In genomic region chr12:8113117-8113516, GRCh38 we compare ENCODE assay signal across 12 cellular contexts. TPM values are rescaled to one million over a fixed set of nuclear protein-coding genes. Genes with fewer than 3 reads are reported as not detected.
"Had no signal": no experiment of that assay in that cellular context is flagged by ENCODE, and none has a peak within 500 bp of the region (broad histone marks: within the 10 kb centered on the region; RNA-seq: fewer than 3 reads in every experiment).

No MANE protein-coding gene starts in this region.

RNA-seq across cellular contexts. Expression of gene CLEC4A, which starts 10.3 kb away (rescaled TPM):
- total RNA-seq: PC-9, SJSA1 had no signal

RNA-seq across cellular contexts. Expression of gene ZNF705A, which starts 43.7 kb away (rescaled TPM):
- total RNA-seq: OCI-LY7, PC-3, PC-9, Peyer's patch, Right ventricle myocardium inferior, Right ventricle myocardium superior, RPMI7951, SJCRH30, SJSA1, SK-MEL-5, T-cell had no signal
- polyA plus RNA-seq: SK-N-SH had no signal

RNA-seq across cellular contexts. Expression of gene C3AR1, which starts 47.0 kb away (rescaled TPM):
- total RNA-seq: OCI-LY7, PC-3, PC-9 had no signal
